ENCODE assay signal across 8 cellular contexts in the genomic region with DNA sequence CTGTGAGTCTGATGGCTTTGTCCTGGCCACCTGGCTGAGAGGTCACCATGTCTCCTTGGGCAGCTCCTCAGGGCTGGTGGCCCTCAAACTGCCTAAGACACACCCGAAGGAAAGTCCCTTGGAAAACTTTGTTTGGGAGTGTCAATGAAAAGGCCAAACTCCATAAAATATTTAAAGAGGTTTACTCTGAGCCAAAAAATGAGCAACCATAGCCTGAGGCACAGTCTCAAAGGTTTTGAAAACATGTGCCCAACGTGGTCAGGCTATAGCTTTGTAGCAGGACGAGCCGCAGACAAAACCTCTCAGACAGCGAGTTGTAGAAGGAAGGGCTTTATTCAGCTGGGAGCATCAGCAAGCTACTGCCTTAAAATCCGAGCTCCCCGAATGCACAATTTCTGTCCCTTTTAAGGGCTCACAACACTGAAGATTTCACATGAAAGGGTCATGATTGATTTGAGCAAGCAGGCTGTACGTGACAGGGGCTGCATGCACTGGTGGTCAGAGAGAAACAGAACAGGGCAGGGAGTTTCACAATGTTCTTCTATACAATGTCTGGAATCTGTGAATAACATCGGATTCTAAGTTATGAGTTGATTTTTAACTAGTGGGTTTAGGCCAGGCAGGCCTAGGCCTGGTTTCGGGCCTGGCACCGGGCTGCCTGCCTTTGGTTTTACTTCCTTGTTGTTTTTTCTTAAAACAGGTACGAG. TPM values are rescaled to one million over a fixed set of nuclear protein-coding genes. Genes with fewer than 3 reads are reported as not detected.
DNase-seq lines count a peak whose midpoint lies in the region; ATAC-seq and TF ChIP-seq lines count a peak whose summit lies in the region.
"Not testable (repeated sequence)": the region's sequence is repeated elsewhere in the genome, so short reads cannot be mapped to it uniquely, and the experiment has no call there.

No MANE protein-coding gene starts in this region.

- H3K27me3 ChIP-seq in BJ (ENCODE audit: control insufficient read depth, insufficient read depth, low read length); lung (ENCODE audit: control insufficient read depth, insufficient read depth); stomach: not testable (repeated sequence)

- not testable (repeated sequence) for TF ChIP-seq EP300 in stomach (IDR thresholded peaks at IDR 0.05)

- not testable (repeated sequence) for H3K4me1 ChIP-seq in HEK293 (ENCODE audit: control insufficient read depth, insufficient read depth, low read length); OCI-LY7 (ENCODE audit: insufficient read depth, low read length, poor library complexity, severe bottlenecking); lung (ENCODE audit: control insufficient read depth in 2 of 2, insufficient read depth in 2 of 2, low read length in 2 of 2)
- H3K4me1 ChIP-seq in stomach = peaks cover under 1 to 47% (median 32%) of the 10 kb centered on the region in 4 donors

- peak overlapping the region; percentile 43; the same call in 1 of the 2 replicates for H2AFZ ChIP-seq in OCI-LY7 (ENCODE audit: low read length)

- H4K20me1 ChIP-seq in OCI-LY7 (ENCODE audit: insufficient read depth, low read length) = not testable (repeated sequence)

- intact Hi-C loops in OCI-LY7 (cut with micrococcal nuclease; ENCODE audit: unreplicated experiment); stomach (cut with DNase I; ENCODE audit: low total_unique reads): not testable (repeated sequence)

- H3K27ac Mint-ChIP-seq in brain (peak overlapping the region in 3 of 5 experiments; percentile 17 to 60 (median 33)), neural crest cell (ENCODE audit: unreplicated experiment) (peak overlapping the region; percentile 81)

- not testable (repeated sequence) for H3K9me2 ChIP-seq in OCI-LY7 (ENCODE audit: insufficient read depth, low read length)

- TF ChIP-seq POLR2A in stomach (IDR thresholded peaks at IDR 0.05) = not testable (repeated sequence)

- H3K36me3 ChIP-seq in BJ (ENCODE audit: control insufficient read depth, insufficient read depth, low read length); HEK293 (ENCODE audit: control insufficient read depth in 2 of 2, insufficient read depth in 1 of 2, low read length in 2 of 2); OCI-LY7 (ENCODE audit: insufficient read depth, low read length); lung (ENCODE audit: control insufficient read depth in 2 of 2, insufficient read depth in 2 of 2, low read length in 2 of 2); stomach: not testable (repeated sequence)

- not testable (repeated sequence) for TF ChIP-seq CTCF in BJ (IDR thresholded peaks at IDR 0.05; ENCODE audit: insufficient read depth, low read depth, low read length); HEK293 (tag by site-specific recombination; IDR thresholded peaks at IDR 0.05); OCI-LY7 (conservative IDR thresholded peaks at IDR 0.05; ENCODE audit: low read length); brain (conservative IDR thresholded peaks at IDR 0.05); lung (IDR thresholded peaks at IDR 0.05; ENCODE audit: control extremely low read depth, extremely low read depth); neural crest cell (conservative IDR thresholded peaks at IDR 0.05); stomach (IDR thresholded peaks at IDR 0.05)

- peaks cover 60% of the 10 kb centered on the region for H3K4me1 Mint-ChIP-seq in brain
- peaks cover 58% of the 10 kb centered on the region for H3K4me1 Mint-ChIP-seq in neural crest cell

- not testable (repeated sequence) for BruUV-seq in OCI-LY7 (replicated peaks; lab: Mats Ljungman, UMichigan)

- H3K4me3 ChIP-seq in BJ (ENCODE audit: low read depth, low read length); HEK293 (ENCODE audit: low read depth, low read length); OCI-LY7 (ENCODE audit: low read depth, low read length, poor library complexity, severe bottlenecking); lung; stomach: not testable (repeated sequence)

- POLR2A ChIA-PET in BJ (lab: Charles Lee); HEK293 (lab: Yijun Ruan, JAX); OCI-LY7 (lab: Charles Lee): not testable (repeated sequence)

- not testable (repeated sequence) for H3K27ac ChIP-seq in HEK293 (ENCODE audit: extremely low read depth, low read depth, low read length); OCI-LY7 (ENCODE audit: low read depth, low read length, poor library complexity, severe bottlenecking); lung (ENCODE audit: low read depth in 1 of 2, low read length in 1 of 2)
- H3K27ac ChIP-seq in stomach = peak overlapping the region in 3 of 5 donors; percentile 19 to 61 (median 38)

- not testable (repeated sequence) for H3K79me2 ChIP-seq in OCI-LY7 (ENCODE audit: insufficient read depth, low read depth, low read length)

- H3K4me3 Mint-ChIP-seq in brain, neural crest cell: not testable (repeated sequence)

- CTCF ChIA-PET in BJ (lab: Yijun Ruan, JAX) = interaction anchor here (1.5 to 2.0 kb wide), 2 partner anchors 11 to 178 kb away, joined by 7 to 11 read pairs; no protein-coding TSS in a partner anchor
- CTCF ChIA-PET in HEK293 (lab: Yijun Ruan, JAX) = interaction anchor here (1.2 to 3.5 kb wide), 2 partner anchors 56 to 177 kb away, joined by 5 to 15 read pairs; no protein-coding TSS in a partner anchor
- CTCF ChIA-PET in OCI-LY7 (lab: Charles Lee; ENCODE audit: unreplicated experiment) = interaction anchor here (0.6 kb wide), 1 partner anchor 496 kb away, joined by 3 read pairs; no protein-coding TSS in a partner anchor

- H3K4me2 ChIP-seq in OCI-LY7 (ENCODE audit: low read length) = not testable (repeated sequence)

- DNase-seq in BJ (ENCODE audit: low read depth) = peak; percentile 19
- DNase-seq in OCI-LY7 (ENCODE audit: low spot score); neural crest cell (ENCODE audit: low read depth, low spot score); stomach: not testable (repeated sequence)
- DNase-seq in glomerular visceral epithelial cell (ENCODE audit: extremely low spot score) = peak; percentile 59
- peak; percentile 10 for DNase-seq in lung (ENCODE audit: low spot score)

- peaks cover 3 to 15% (median 8%) of the 10 kb centered on the region in 5 experiments for H3K9me3 Mint-ChIP-seq in brain
- not testable (repeated sequence) for H3K9me3 Mint-ChIP-seq in neural crest cell

- not testable (repeated sequence) for H3K27me3 Mint-ChIP-seq in brain; neural crest cell (ENCODE audit: low read depth)

- not testable (repeated sequence) for ATAC-seq in lung (ENCODE audit: insufficient read depth, low FRiP score)

- H3K9me3 ChIP-seq in HEK293 (ENCODE audit: control insufficient read depth, insufficient read depth, low read depth, low read length); OCI-LY7 (ENCODE audit: low read length); lung (ENCODE audit: control insufficient read depth in 2 of 2, insufficient read depth in 1 of 2, low read length in 1 of 2); stomach: not testable (repeated sequence)

- 87 to 94% methylated on average over 12 of the region's 12 CpGs for WGBS in lung, 2 donors
- WGBS in stomach, 5 donors = 58 to 72% (median 68%) methylated on average over 12 of the region's 12 CpGs

- H3K36me3 Mint-ChIP-seq in brain = not testable (repeated sequence)
- peaks cover 14% of the 10 kb centered on the region for H3K36me3 Mint-ChIP-seq in neural crest cell (ENCODE audit: low read depth)

TF ChIP-seq in HEK293, 187 proteins besides CTCF, POLR2A, EP300 and RAD21:
- TF ChIP-seq FEZF1 (tag by site-specific recombination; IDR thresholded peaks at IDR 0.05) = peak; percentile 52; the same call in 1 of the 2 replicates
TF ChIP-seq in HEK293: peak in this region for 1; not testable (repeated sequence) for 186.

RNA-seq across cellular contexts. Expression of gene RCBTB2, which starts 58.4 kb away (rescaled TPM):
- 9.5 and 12.7 TPM in 2 replicates for polyA plus RNA-seq in BJ (2011; rRNA removed)
- 4.1 and 8.1 TPM in 2 replicates for polyA minus RNA-seq in BJ (2011; rRNA and poly(A)+ RNA removed)
- total RNA-seq in OCI-LY7 (2014; rRNA removed; shearing (Covaris generic)) = 4.4 and 9.0 TPM in 2 replicates
- 7.2 and 7.3 TPM in 2 replicates for total RNA-seq in OCI-LY7 (2022)
- polyA plus RNA-seq in brain (ENCODE audit: insufficient read depth, low read depth, low replicate concordance) = 9.1 TPM
- 10 to 100 TPM in 1 of 2 donors, 1 to 10 TPM in 1; 10.0 to 18.4 TPM for total RNA-seq in lung
- polyA plus RNA-seq in lung = 10 to 100 TPM in 1 of 2 donors, 1 to 10 TPM in 1; 8.5 to 14.2 TPM
- total RNA-seq in neural crest cell = 25.2 and 26.3 TPM in 2 replicates
- 10 to 100 TPM in 2 of 5 donors, 1 to 10 TPM in 2, under 1 TPM in 1; 0.29 to 56.6 (median 4.5) TPM for total RNA-seq in stomach
- 10 to 100 TPM in 1 of 3 donors, 1 to 10 TPM in 2; 6.2 to 13.7 (median 9.0) TPM for polyA plus RNA-seq in stomach
